16 cellular contexts compared by ENCODE assay signal in genomic region chr11:64790205-64791095, GRCh38. TPM values are rescaled to one million over a fixed set of nuclear protein-coding genes. Genes with fewer than 3 reads are reported as not detected.
DNase-seq lines count a peak whose midpoint lies in the region; ATAC-seq and TF ChIP-seq lines count a peak whose summit lies in the region.
"Had no signal": no experiment of that assay in that cellular context is flagged by ENCODE, and none has a peak within 500 bp of the region (broad histone marks: within the 10 kb centered on the region; RNA-seq: fewer than 3 reads in every experiment).

No MANE protein-coding gene starts in this region.

- no peaks in the 10 kb centered on the region for H4K20me1 ChIP-seq in BLaER1

- in situ Hi-C loops in GM13976 (cut with MboI; ENCODE audit: low sequenced_read_pairs, unreplicated experiment): no loop called here

- intact Hi-C loops in left lung (cut with DNase I): no loop called here
- intact Hi-C loops in sciatic nerve (cut with DNase I): no loop called here

- no peak for ATAC-seq in left lung
- ATAC-seq in sciatic nerve: no peak
- no peak for ATAC-seq in GM21717 (IDR thresholded peaks at IDR 0.05; ENCODE audit: unreplicated experiment)
- no peak for ATAC-seq in HG02759 (IDR thresholded peaks at IDR 0.05; ENCODE audit: unreplicated experiment)
- ATAC-seq in GM18870 (IDR thresholded peaks at IDR 0.05; ENCODE audit: unreplicated experiment): no peak

- 0 out of 2 replicates have a peak overlapping the region, but pooled peaks have one; percentile 22 for H3K27ac ChIP-seq in BLaER1
- no peak overlapping the region for H3K27ac ChIP-seq in left lung
- H3K27ac ChIP-seq: HL-60 had no signal

- no peak overlapping the region for H3K9ac ChIP-seq in BLaER1

- TF ChIP-seq CTCF in GM13976 (IDR thresholded peaks at IDR 0.05; ENCODE audit: borderline replicate concordance, control extremely low read depth, extremely low read depth, insufficient read depth, missing control alignments): no peak
- no peak for TF ChIP-seq CTCF in left lung (IDR thresholded peaks at IDR 0.05)

- peaks cover 37% of the 10 kb centered on the region for H3K4me1 ChIP-seq in BLaER1
- H3K4me1 ChIP-seq in left lung: peaks cover 0 to 9% of the 10 kb centered on the region in 2 donors

- H3K4me3 ChIP-seq in BLaER1 (no peak overlapping the region), left lung (no peak overlapping the region)

- no peaks in the 10 kb centered on the region for H3K27me3 ChIP-seq in BLaER1
- no peaks in the 10 kb centered on the region for H3K27me3 ChIP-seq in left lung

- H3K9me3 ChIP-seq in BLaER1: no peaks in the 10 kb centered on the region
- no peaks in the 10 kb centered on the region for H3K9me3 ChIP-seq in left lung

- peaks cover 47% of the 10 kb centered on the region for H3K36me3 ChIP-seq in BLaER1
- peaks cover 0 to 44% of the 10 kb centered on the region in 2 donors for H3K36me3 ChIP-seq in left lung

- no peak overlapping the region for H3K4me2 ChIP-seq in BLaER1

- DNase-seq in GM13976 (ENCODE audit: low spot score): peak; percentile 9
- peak; percentile 31 to 58 for DNase-seq in left lung
- DNase-seq in sciatic nerve (ENCODE audit: low spot score): peak; percentile 39
- DNase-seq: CD4-positive, CD25-positive, alpha-beta regulatory T cell; EL; HCEC 1CT; NCI-H1105; NCI-H1694; NCI-H69; SIG-M5 had no signal

RNA-seq across cellular contexts. Expression of gene SF1, which starts 12.1 kb away (rescaled TPM):
- total RNA-seq in left lung (100 to 1,000 TPM; 169 to 228 TPM), sciatic nerve (366 TPM)

RNA-seq across cellular contexts. Expression of gene MAP4K2, which starts 12.6 kb away (rescaled TPM):
- 10 to 100 TPM; 19.3 to 23.2 TPM for total RNA-seq in left lung
- 18.0 TPM for total RNA-seq in sciatic nerve

RNA-seq across cellular contexts. Expression of gene MEN1, which starts 19.9 kb away (rescaled TPM):
- total RNA-seq in left lung (10 to 100 TPM; 26.9 to 29.3 TPM), sciatic nerve (17.7 TPM)

RNA-seq across cellular contexts. Expression of gene PYGM, which starts 30.7 kb away (rescaled TPM):
- total RNA-seq in left lung (1 to 10 TPM; 1.3 to 3.7 TPM), sciatic nerve (8.1 TPM)
- total RNA-seq: LHCN-M2 had no signal

RNA-seq across cellular contexts. Expression of gene RASGRP2, which starts 46.5 kb away (rescaled TPM):
- 10 to 100 TPM; 10.8 to 35.3 TPM for total RNA-seq in left lung
- 39.7 TPM for total RNA-seq in sciatic nerve
